In the genomic region with DNA sequence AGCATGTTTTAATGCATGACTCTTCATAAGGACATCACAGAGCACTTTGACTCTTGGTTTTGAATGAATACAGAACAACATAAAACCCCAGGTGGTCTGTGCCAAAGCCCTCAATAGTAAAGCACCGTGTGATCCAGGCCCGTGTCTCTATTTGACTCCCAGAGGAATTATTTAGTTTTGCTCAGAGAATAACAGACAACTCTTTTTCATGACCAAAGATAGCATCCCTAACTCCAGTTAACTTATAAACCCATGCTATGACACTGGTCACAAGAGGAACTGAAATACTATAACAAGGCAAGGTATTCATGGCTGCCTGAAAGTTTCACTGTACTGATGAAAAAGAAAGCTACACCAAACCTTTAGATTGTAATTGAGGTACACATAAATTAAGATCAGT, we compare ENCODE assay signal across 11 cellular contexts.
DNase-seq lines count a peak whose midpoint lies in the region; ATAC-seq and TF ChIP-seq lines count a peak whose summit lies in the region.
"Had no signal": no experiment of that assay in that cellular context is flagged by ENCODE, and none has a peak within 500 bp of the region (broad histone marks: within the 10 kb centered on the region; RNA-seq: fewer than 3 reads in every experiment).

No MANE protein-coding gene starts in this region.

- TF ChIP-seq CTCF in GM10248 (IDR thresholded peaks at IDR 0.05; ENCODE audit: control extremely low read depth, extremely low read depth, low read depth, missing control alignments) = no peak

- DNase-seq in GM10248 (ENCODE audit: extremely low spot score) (peak; percentile 26), GM19238 (ENCODE audit: insufficient read length, low spot score) (peak; percentile 4), NCI-H187 (lab: John Stamatoyannopoulos, UW) (no peak), NCI-H748 treated with DMSO at 0.1 percent for 48 hours (lab: John Stamatoyannopoulos, UW) (no peak), NCI-H748 (lab: John Stamatoyannopoulos, UW; ENCODE audit: unreplicated experiment) (no peak)
- no peak for DNase-seq in central memory CD4-positive, alpha-beta T cell
- DNase-seq: activated naive CD8-positive, alpha-beta T cell treated with anti-CD3 and anti-CD28 coated beads, Interleukin-2, amount 10 ng/mL, durations not matched to agents 7 days and 5 days; BE2C; occipital lobe had no signal

- ATAC-seq in HG02642 (IDR thresholded peaks at IDR 0.05; ENCODE audit: poor library complexity, unreplicated experiment) = peak; percentile 77
- peak; percentile 70 for ATAC-seq in HG03469 (IDR thresholded peaks at IDR 0.05; ENCODE audit: unreplicated experiment)

- POLR2A ChIA-PET in GM10248 (lab: Yijun Ruan, JAX) = interaction anchor here (1.2 kb wide), 1 partner anchor 126 kb away, joined by 3 read pairs; no protein-coding TSS in a partner anchor

- CTCF ChIA-PET in GM10248 (lab: Yijun Ruan, JAX) = interaction anchor here (1.0 to 2.5 kb wide), 4 partner anchors 11 to 135 kb away, joined by 3 to 10 read pairs (median 4); partner anchors contain the start of gene IKZF2

Comparison
In these comparisons a context has a peak if more than half of its experiments do, and no peak if none do; other contexts are left out.
1. DNase-seq: peak in GM10248 (single experiment) and GM19238 (single experiment); none in NCI-H187 (0 of 2), NCI-H748 treated with DMSO at 0.1 percent for 48 hours (single experiment), NCI-H748 (single experiment) and central memory CD4-positive, alpha-beta T cell (single experiment).